8 cellular contexts compared by ENCODE assay signal in the genomic region with DNA sequence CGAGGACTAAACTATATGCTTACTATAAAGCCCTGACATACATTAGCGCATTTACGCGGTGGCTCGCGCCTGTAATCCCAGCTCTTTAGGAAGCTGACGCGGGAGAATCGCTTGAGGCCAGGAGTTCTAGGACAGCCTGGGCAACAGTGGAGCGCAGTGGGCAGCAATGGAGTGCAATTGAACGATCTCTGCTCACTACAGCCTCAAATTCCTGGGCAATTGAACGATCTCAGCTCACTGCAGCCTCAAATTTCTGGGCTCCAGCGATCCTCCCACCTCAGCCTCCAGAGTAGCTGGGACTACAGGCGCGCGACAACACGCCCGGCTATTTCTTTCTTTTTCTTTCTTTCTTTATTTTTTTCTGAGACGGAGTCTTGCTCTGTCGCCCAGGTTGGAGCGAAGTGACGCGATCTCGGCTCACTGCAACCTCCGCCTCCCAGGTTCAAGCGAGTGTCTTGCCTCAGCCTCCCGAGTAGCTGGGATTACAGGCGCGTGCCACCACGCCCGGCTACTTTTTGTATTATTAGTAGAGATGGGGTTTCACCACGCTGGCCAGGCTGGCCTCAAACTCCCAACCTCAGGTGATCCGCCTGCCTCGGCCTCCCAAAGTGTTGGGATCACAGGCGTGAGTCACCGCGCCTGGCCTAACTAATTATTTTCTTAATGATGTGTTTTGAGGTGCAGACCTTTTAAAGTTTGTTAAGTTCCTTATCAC. TPM values are rescaled to one million over a fixed set of nuclear protein-coding genes. Genes with fewer than 3 reads are reported as not detected.
DNase-seq lines count a peak whose midpoint lies in the region; TF ChIP-seq lines count a peak whose summit lies in the region.

No MANE protein-coding gene starts in this region.

- TF ChIP-seq CTCF in Caco-2 (IDR thresholded peaks at IDR 0.05; ENCODE audit: insufficient read depth in 1 of 2, low read depth in 1 of 2, low read length in 1 of 2, severe bottlenecking in 1 of 2, unreplicated experiment in 1 of 2) (no peak), MM.1S (IDR thresholded peaks at IDR 0.05; ENCODE audit: low read length) (no peak), endothelial cell (IDR thresholded peaks at IDR 0.05; ENCODE audit: unreplicated experiment) (no peak), neutrophil (IDR thresholded peaks at IDR 0.05) (peak; percentile 1)

- peaks cover 14% of the 10 kb centered on the region for H3K36me3 Mint-ChIP-seq in Caco-2 (ENCODE audit: insufficient read depth, unreplicated experiment)
- peaks cover 3% of the 10 kb centered on the region for H3K36me3 Mint-ChIP-seq in endothelial cell (ENCODE audit: low read depth, unreplicated experiment)

- CTCF ChIA-PET in Caco-2 (lab: Charles Lee), result interaction anchor here (0.7 kb wide), 1 partner anchor 19 kb away, joined by 5 read pairs; no protein-coding TSS in a partner anchor

- H3K4me3 Mint-ChIP-seq in Caco-2 (ENCODE audit: unreplicated experiment) (peak overlapping the region; percentile 91), endothelial cell (ENCODE audit: unreplicated experiment) (peak overlapping the region; percentile 96)

- in situ Hi-C loops in G401 (cut with HindIII; ENCODE audit: low sequenced_read_pairs), result no loop called here

- no TSS peak for BruUV-seq in Caco-2 (replicated peaks; lab: Mats Ljungman, UMichigan)

- H3K27ac ChIP-seq in MM.1S (ENCODE audit: low read length), result no peak overlapping the region
- H3K27ac ChIP-seq in neutrophil, result peak overlapping the region; percentile 80

- H3K9me3 Mint-ChIP-seq in Caco-2 (ENCODE audit: unreplicated experiment) (no peaks in the 10 kb centered on the region), endothelial cell (ENCODE audit: unreplicated experiment) (no peaks in the 10 kb centered on the region)

- H3K4me2 ChIP-seq in MM.1S (ENCODE audit: low read depth, low read length), result peak overlapping the region; percentile 86

- DNase-seq in Caco-2 (no peak), MM.1S (no peak), endothelial cell (ENCODE audit: low spot score) (no peak), G401 (ENCODE audit: low spot score) (no peak), kidney tubule cell (ENCODE audit: low spot score) (no peak), NCI-H345 treated with DMSO at 0.1 percent for 48 hours (lab: John Stamatoyannopoulos, UW; ENCODE audit: unreplicated experiment) (no peak), MV-4-11 (lab: John Stamatoyannopoulos, UW) (no peak)

- no peaks in the 10 kb centered on the region for H3K27me3 ChIP-seq in Caco-2 (replicated peaks; ENCODE audit: control insufficient read depth, insufficient read depth, low read length)
- no peaks in the 10 kb centered on the region for H3K27me3 ChIP-seq in MM.1S (replicated peaks; ENCODE audit: insufficient read depth, low read length)
- H3K27me3 ChIP-seq in neutrophil, result no peaks in the 10 kb centered on the region

- POLR2A ChIA-PET in Caco-2 (lab: Charles Lee), result interaction anchor here (0.6 kb wide), 1 partner anchor 8 kb away, joined by 6 read pairs; no protein-coding TSS in a partner anchor

- peak overlapping the region; percentile 77 for H3K4me3 ChIP-seq in Caco-2 (ENCODE audit: low read depth, low read length)
- H3K4me3 ChIP-seq in MM.1S (ENCODE audit: low read length), result peak overlapping the region; percentile 85
- H3K4me3 ChIP-seq in neutrophil (ENCODE audit: low read depth in 1 of 2, low read length in 1 of 2), result peak overlapping the region; percentile 81 to 86

- no peaks in the 10 kb centered on the region for H4K20me1 ChIP-seq in MM.1S (ENCODE audit: insufficient read depth, low read length)

- intact Hi-C loops in Caco-2 (cut with micrococcal nuclease; ENCODE audit: unreplicated experiment), result no loop called here

- peak overlapping the region; percentile 98 for H3K27ac Mint-ChIP-seq in Caco-2 (ENCODE audit: unreplicated experiment)
- H3K27ac Mint-ChIP-seq in endothelial cell (ENCODE audit: unreplicated experiment), result peak overlapping the region; percentile 57

- H3K27me3 Mint-ChIP-seq in Caco-2 (ENCODE audit: insufficient read depth, unreplicated experiment) (no peaks in the 10 kb centered on the region), endothelial cell (ENCODE audit: unreplicated experiment) (no peaks in the 10 kb centered on the region)

- no peaks in the 10 kb centered on the region for H3K9me2 ChIP-seq in MM.1S (replicated peaks; ENCODE audit: insufficient read depth, low read length)

- H3K4me1 ChIP-seq in Caco-2 (no peaks in the 10 kb centered on the region), MM.1S (ENCODE audit: low read length) (peaks cover 4% of the 10 kb centered on the region; the same call in 1 of the 2 replicates), neutrophil (ENCODE audit: control insufficient read depth in 1 of 2, insufficient read depth in 1 of 2, low read depth in 1 of 2, low read length in 1 of 2) (peaks cover 7 to 12% of the 10 kb centered on the region in 2 experiments)

- H3F3A ChIP-seq in MM.1S (ENCODE audit: insufficient read depth, low read length), result no peaks in the 10 kb centered on the region

- peak overlapping the region; percentile 97 for H2AFZ ChIP-seq in MM.1S (ENCODE audit: low read length)

- no peaks in the 10 kb centered on the region for H3K36me3 ChIP-seq in Caco-2 (ENCODE audit: control insufficient read depth, insufficient read depth, low read length)
- no peaks in the 10 kb centered on the region for H3K36me3 ChIP-seq in MM.1S (replicated peaks; ENCODE audit: insufficient read depth, low read length)
- H3K36me3 ChIP-seq in neutrophil, result no peaks in the 10 kb centered on the region

- peaks cover 14% of the 10 kb centered on the region for H3K79me2 ChIP-seq in MM.1S (ENCODE audit: low read length)

- H3K9me3 ChIP-seq in Caco-2 (no peaks in the 10 kb centered on the region), MM.1S (replicated peaks; ENCODE audit: insufficient read depth, low read length) (no peaks in the 10 kb centered on the region), neutrophil (no peaks in the 10 kb centered on the region)

- H3K9ac ChIP-seq in MM.1S (ENCODE audit: low read length), result peak overlapping the region; percentile 69; the same call in 1 of the 2 replicates

- H3K4me1 Mint-ChIP-seq in Caco-2 (ENCODE audit: low read depth, unreplicated experiment) (peaks cover 4% of the 10 kb centered on the region), endothelial cell (ENCODE audit: unreplicated experiment) (peaks cover 9% of the 10 kb centered on the region)

RNA-seq across cellular contexts. Expression of gene COG7, which starts 0.5 kb away (rescaled TPM):
- 12.0 and 12.4 TPM in 2 replicates for total RNA-seq in Caco-2 (2022)
- 10.1 TPM for total RNA-seq in endothelial cell (ENCODE audit: unreplicated experiment)
- total RNA-seq in G401 (2014; rRNA removed; shearing (Covaris generic)), result 13.3 and 16.4 TPM in 2 replicates

RNA-seq across cellular contexts. Expression of gene GGA2, which starts 56.8 kb away (rescaled TPM):
- total RNA-seq in Caco-2 (2022) (92.7 and 93.4 TPM in 2 replicates), endothelial cell (ENCODE audit: unreplicated experiment) (65.1 TPM)
- 54.8 and 56.2 TPM in 2 replicates for total RNA-seq in G401 (2014; rRNA removed; shearing (Covaris generic))
